Comparison of ENCODE assay signal across 18 cellular contexts in genomic region chr1:153419436-153419793, GRCh38. TPM values are rescaled to one million over a fixed set of nuclear protein-coding genes. Genes with fewer than 3 reads are reported as not detected.
"Had no signal": no experiment of that assay in that cellular context is flagged by ENCODE, and none has a peak within 500 bp of the region (broad histone marks: within the 10 kb centered on the region; RNA-seq: fewer than 3 reads in every experiment).

No MANE protein-coding gene starts in this region.

RNA-seq across cellular contexts. Expression of gene S100A7A, which starts 3.1 kb away (rescaled TPM):
- total RNA-seq: activated B cell treated with CpG ODN at 0.5 μM for 24 hours; activated CD4-positive, alpha-beta memory T cell treated with anti-CD3 and anti-CD28 coated beads for 36 hours; activated CD4-positive, alpha-beta T cell treated with anti-CD3 and anti-CD28 coated beads, Interleukin-2, amount 10 ng/mL, durations not matched to agents 24 days and 14 days; activated CD8-positive, alpha-beta memory T cell treated with anti-CD3 and anti-CD28 coated beads for 36 hours; activated CD8-positive, alpha-beta T cell treated with anti-CD3 and anti-CD28 coated beads, Interleukin-2, amount 10 ng/mL, durations not matched to agents 7 days and 5 days; activated naive CD8-positive, alpha-beta T cell treated with anti-CD3 and anti-CD28 coated beads, Interleukin-2, amount 10 ng/mL, durations not matched to agents 7 days and 5 days; activated T-cell treated with anti-CD3 and anti-CD28 coated beads, Interleukin-2, amount 50 U/mL, for 4 hours; activated T-cell treated with anti-CD3 and anti-CD28 coated beads, Interleukin-2, amount 50 U/mL, for 72 hours; activated T-helper 1 cell treated with anti-CD3 and anti-CD28 coated beads, Interleukin-12 subunit alpha, Interleukin-12 subunit beta, Interleukin-2, Interleukin-4 antibody, amounts not matched to agents 30 ng/mL and 10 ng/mL and 1 ng/mL, durations not matched to agents 14 hours and 24 hours and 36 hours; activated T-helper 17 cell treated with anti-CD3 and anti-CD28 coated beads, Interleukin-2, amount 50 U/mL, for 72 hours; ascending aorta; bronchial epithelial cell; cardiac muscle cell; T-cell; T-helper 1 cell treated with Interleukin-12 subunit alpha and Interleukin-12 subunit beta and Interleukin-4 antibody, amounts not matched to agents 30 ng/mL and 1 ng/mL, for 36 hours; T-helper 17 cell; T-helper 2 cell treated with Interferon-gamma antibody and Interleukin-4, amounts not matched to agents 100 ng/mL and 5 ng/mL, for 36 hours had no signal
- polyA plus RNA-seq: adipose tissue, cardiac muscle cell had no signal

RNA-seq across cellular contexts. Expression of gene S100A8, which starts 28.5 kb away (rescaled TPM):
- total RNA-seq: activated B cell treated with CpG ODN at 0.5 μM for 24 hours; activated CD4-positive, alpha-beta memory T cell treated with anti-CD3 and anti-CD28 coated beads for 36 hours; activated CD4-positive, alpha-beta T cell treated with anti-CD3 and anti-CD28 coated beads, Interleukin-2, amount 10 ng/mL, durations not matched to agents 24 days and 14 days; activated CD8-positive, alpha-beta memory T cell treated with anti-CD3 and anti-CD28 coated beads for 36 hours; activated CD8-positive, alpha-beta T cell treated with anti-CD3 and anti-CD28 coated beads, Interleukin-2, amount 10 ng/mL, durations not matched to agents 7 days and 5 days; activated T-cell treated with anti-CD3 and anti-CD28 coated beads, Interleukin-2, amount 50 U/mL, for 4 hours; activated T-cell treated with anti-CD3 and anti-CD28 coated beads, Interleukin-2, amount 50 U/mL, for 72 hours; activated T-helper 1 cell treated with anti-CD3 and anti-CD28 coated beads, Interleukin-12 subunit alpha, Interleukin-12 subunit beta, Interleukin-2, Interleukin-4 antibody, amounts not matched to agents 30 ng/mL and 10 ng/mL and 1 ng/mL, durations not matched to agents 14 hours and 24 hours and 36 hours; activated T-helper 17 cell treated with anti-CD3 and anti-CD28 coated beads, Interleukin-2, amount 50 U/mL, for 72 hours; cardiac muscle cell; T-helper 1 cell treated with Interleukin-12 subunit alpha and Interleukin-12 subunit beta and Interleukin-4 antibody, amounts not matched to agents 30 ng/mL and 1 ng/mL, for 36 hours; T-helper 2 cell treated with Interferon-gamma antibody and Interleukin-4, amounts not matched to agents 100 ng/mL and 5 ng/mL, for 36 hours had no signal

RNA-seq across cellular contexts. Expression of gene S100A7, which starts 41.0 kb away (rescaled TPM):
- total RNA-seq: activated B cell treated with CpG ODN at 0.5 μM for 24 hours; activated CD4-positive, alpha-beta memory T cell treated with anti-CD3 and anti-CD28 coated beads for 36 hours; activated CD4-positive, alpha-beta T cell treated with anti-CD3 and anti-CD28 coated beads, Interleukin-2, amount 10 ng/mL, durations not matched to agents 24 days and 14 days; activated CD8-positive, alpha-beta memory T cell treated with anti-CD3 and anti-CD28 coated beads for 36 hours; activated CD8-positive, alpha-beta T cell treated with anti-CD3 and anti-CD28 coated beads, Interleukin-2, amount 10 ng/mL, durations not matched to agents 7 days and 5 days; activated naive CD8-positive, alpha-beta T cell treated with anti-CD3 and anti-CD28 coated beads, Interleukin-2, amount 10 ng/mL, durations not matched to agents 7 days and 5 days; activated T-cell treated with anti-CD3 and anti-CD28 coated beads, Interleukin-2, amount 50 U/mL, for 4 hours; activated T-cell treated with anti-CD3 and anti-CD28 coated beads, Interleukin-2, amount 50 U/mL, for 72 hours; activated T-helper 1 cell treated with anti-CD3 and anti-CD28 coated beads, Interleukin-12 subunit alpha, Interleukin-12 subunit beta, Interleukin-2, Interleukin-4 antibody, amounts not matched to agents 30 ng/mL and 10 ng/mL and 1 ng/mL, durations not matched to agents 14 hours and 24 hours and 36 hours; activated T-helper 17 cell treated with anti-CD3 and anti-CD28 coated beads, Interleukin-2, amount 50 U/mL, for 72 hours; ascending aorta; bronchial epithelial cell; cardiac muscle cell; T-cell; T-helper 1 cell treated with Interleukin-12 subunit alpha and Interleukin-12 subunit beta and Interleukin-4 antibody, amounts not matched to agents 30 ng/mL and 1 ng/mL, for 36 hours; T-helper 17 cell; T-helper 2 cell treated with Interferon-gamma antibody and Interleukin-4, amounts not matched to agents 100 ng/mL and 5 ng/mL, for 36 hours had no signal
- polyA plus RNA-seq: cardiac muscle cell had no signal

RNA-seq across cellular contexts. Expression of gene S100A12, which starts 44.0 kb away (rescaled TPM):
- total RNA-seq: activated B cell treated with CpG ODN at 0.5 μM for 24 hours; activated CD4-positive, alpha-beta memory T cell treated with anti-CD3 and anti-CD28 coated beads for 36 hours; activated CD4-positive, alpha-beta T cell treated with anti-CD3 and anti-CD28 coated beads, Interleukin-2, amount 10 ng/mL, durations not matched to agents 24 days and 14 days; activated CD8-positive, alpha-beta memory T cell treated with anti-CD3 and anti-CD28 coated beads for 36 hours; activated CD8-positive, alpha-beta T cell treated with anti-CD3 and anti-CD28 coated beads, Interleukin-2, amount 10 ng/mL, durations not matched to agents 7 days and 5 days; activated naive CD8-positive, alpha-beta T cell treated with anti-CD3 and anti-CD28 coated beads, Interleukin-2, amount 10 ng/mL, durations not matched to agents 7 days and 5 days; activated T-cell treated with anti-CD3 and anti-CD28 coated beads, Interleukin-2, amount 50 U/mL, for 4 hours; activated T-cell treated with anti-CD3 and anti-CD28 coated beads, Interleukin-2, amount 50 U/mL, for 72 hours; activated T-helper 1 cell treated with anti-CD3 and anti-CD28 coated beads, Interleukin-12 subunit alpha, Interleukin-12 subunit beta, Interleukin-2, Interleukin-4 antibody, amounts not matched to agents 30 ng/mL and 10 ng/mL and 1 ng/mL, durations not matched to agents 14 hours and 24 hours and 36 hours; activated T-helper 17 cell treated with anti-CD3 and anti-CD28 coated beads, Interleukin-2, amount 50 U/mL, for 72 hours; ascending aorta; bronchial epithelial cell; cardiac muscle cell; T-helper 1 cell treated with Interleukin-12 subunit alpha and Interleukin-12 subunit beta and Interleukin-4 antibody, amounts not matched to agents 30 ng/mL and 1 ng/mL, for 36 hours; T-helper 2 cell treated with Interferon-gamma antibody and Interleukin-4, amounts not matched to agents 100 ng/mL and 5 ng/mL, for 36 hours had no signal
- polyA plus RNA-seq: cardiac muscle cell had no signal
